Comparison of ENCODE assay signal across 1 cellular context in the genomic region with DNA sequence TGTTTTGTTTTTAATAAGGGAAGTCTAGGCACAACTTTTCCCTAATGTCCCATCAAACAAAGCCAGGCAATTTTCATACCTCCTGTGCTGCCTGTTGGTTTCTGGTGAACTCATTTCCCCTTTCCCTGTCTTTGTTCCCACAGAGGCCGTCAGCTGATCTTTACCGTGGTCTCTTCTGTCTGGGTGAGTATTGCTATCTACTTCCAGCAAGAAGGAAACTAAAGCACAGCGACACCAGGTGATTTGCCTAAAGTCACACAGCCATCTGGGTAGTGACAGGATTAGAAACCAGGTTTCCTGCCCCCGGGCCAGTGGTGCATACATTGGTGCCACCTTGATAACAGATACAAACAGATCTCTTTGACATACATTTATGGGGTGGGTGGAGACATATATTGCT.
TF ChIP-seq lines count a peak whose summit lies in the region.

No MANE protein-coding gene starts in this region.

TF ChIP-seq in SK-N-SH treated with all-trans-retinoic acid at 6 μM for 48 hours, 23 proteins besides CTCF, POLR2A, EP300 and RAD21 (continued from another document):
- TF ChIP-seq TSHZ2 (CRISPR knock-in tag; IDR thresholded peaks at IDR 0.05) (no peak), OSR1 (CRISPR knock-in tag; IDR thresholded peaks at IDR 0.05) (no peak), ZNF8 (CRISPR knock-in tag; IDR thresholded peaks at IDR 0.05) (no peak), ZNF70 (CRISPR knock-in tag; IDR thresholded peaks at IDR 0.05) (no peak), POU6F1 (CRISPR knock-in tag; IDR thresholded peaks at IDR 0.05; ENCODE audit: borderline replicate concordance, low read depth) (no peak), ZNF565 (CRISPR knock-in tag; conservative IDR thresholded peaks at IDR 0.05; ENCODE audit: low read depth) (no peak), ARNTL (CRISPR knock-in tag; IDR thresholded peaks at IDR 0.05; ENCODE audit: borderline replicate concordance, low read depth) (no peak), ZFP30 (CRISPR knock-in tag; IDR thresholded peaks at IDR 0.05) (no peak), PPARA (CRISPR knock-in tag; IDR thresholded peaks at IDR 0.05; ENCODE audit: borderline replicate concordance) (no peak)
